ENCODE assay signal across 1 cellular context in the genomic region with DNA sequence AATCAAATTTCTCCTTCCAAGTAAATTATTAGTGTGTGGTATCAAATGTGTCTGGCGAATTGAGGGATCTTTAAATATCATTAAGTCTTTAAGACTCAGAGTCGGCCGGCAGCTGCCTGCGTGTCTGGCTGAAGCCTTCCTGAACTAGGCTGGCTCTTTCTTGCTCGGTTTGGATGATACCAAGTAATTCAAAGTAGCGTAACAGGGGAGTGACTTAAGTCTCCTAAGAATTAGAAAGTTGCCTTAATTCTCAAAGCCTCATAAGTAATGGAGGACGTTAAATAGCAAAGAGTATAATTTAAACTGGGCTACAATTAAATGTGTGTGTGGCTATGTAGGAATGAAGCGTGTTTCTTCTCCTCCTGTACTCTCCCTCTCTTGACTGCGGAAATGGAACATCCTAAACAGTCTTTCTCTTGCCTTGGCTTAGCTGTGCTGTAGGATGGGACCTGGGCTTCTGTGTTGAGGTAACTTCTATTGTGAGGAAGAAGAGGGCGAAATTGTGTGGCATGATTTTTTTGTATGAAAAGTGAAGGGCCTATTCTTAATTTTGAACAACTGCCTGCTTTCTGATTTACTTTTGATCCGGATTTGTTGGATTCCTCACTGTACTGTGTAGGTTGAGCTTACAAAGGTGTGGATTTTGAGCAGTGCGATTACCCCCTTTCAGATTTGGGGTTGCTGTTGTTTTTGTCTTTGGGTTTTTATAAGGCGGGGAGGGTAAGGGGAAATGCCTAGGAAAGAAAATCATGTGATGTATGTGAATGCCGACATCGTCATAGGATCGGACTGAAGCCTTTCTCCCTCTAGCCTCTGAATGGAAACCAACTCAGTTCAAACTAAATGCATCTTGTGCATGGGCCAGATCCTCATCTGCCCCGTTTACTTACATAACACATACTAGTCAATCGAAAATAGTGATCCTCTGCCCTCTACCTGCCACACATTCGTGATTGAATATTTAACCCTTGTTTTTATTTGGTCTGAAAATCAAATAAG.
TF ChIP-seq lines count a peak whose summit lies in the region.

No MANE protein-coding gene starts in this region.

TF ChIP-seq in GM12878, 131 proteins besides CTCF, POLR2A, EP300 and RAD21 (continued from another document):
- TF ChIP-seq, protein P1, sequence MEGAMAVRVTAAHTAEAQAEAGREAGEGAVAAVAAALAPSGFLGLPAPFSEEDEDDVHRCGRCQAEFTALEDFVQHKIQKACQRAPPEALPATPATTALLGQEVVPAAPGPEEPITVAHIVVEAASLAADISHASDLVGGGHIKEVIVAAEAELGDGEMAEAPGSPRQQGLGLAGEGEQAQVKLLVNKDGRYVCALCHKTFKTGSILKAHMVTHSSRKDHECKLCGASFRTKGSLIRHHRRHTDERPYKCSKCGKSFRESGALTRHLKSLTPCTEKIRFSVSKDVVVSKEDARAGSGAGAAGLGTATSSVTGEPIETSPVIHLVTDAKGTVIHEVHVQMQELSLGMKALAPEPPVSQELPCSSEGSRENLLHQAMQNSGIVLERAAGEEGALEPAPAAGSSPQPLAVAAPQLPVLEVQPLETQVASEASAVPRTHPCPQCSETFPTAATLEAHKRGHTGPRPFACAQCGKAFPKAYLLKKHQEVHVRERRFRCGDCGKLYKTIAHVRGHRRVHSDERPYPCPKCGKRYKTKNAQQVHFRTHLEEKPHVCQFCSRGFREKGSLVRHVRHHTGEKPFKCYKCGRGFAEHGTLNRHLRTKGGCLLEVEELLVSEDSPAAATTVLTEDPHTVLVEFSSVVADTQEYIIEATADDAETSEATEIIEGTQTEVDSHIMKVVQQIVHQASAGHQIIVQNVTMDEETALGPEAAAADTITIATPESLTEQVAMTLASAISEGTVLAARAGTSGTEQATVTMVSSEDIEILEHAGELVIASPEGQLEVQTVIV (IDR thresholded peaks at IDR 0.05; ENCODE audit: borderline replicate concordance, partially characterized antibody) = peak; percentile 75
- TF ChIP-seq SMC3 (IDR thresholded peaks at IDR 0.05; ENCODE audit: borderline replicate concordance, low read length) (peak; percentile 17; the same call in 1 of the 2 replicates), SREBF1 (IDR thresholded peaks at IDR 0.05; ENCODE audit: low read length) (peak; percentile 96), RB1 (IDR thresholded peaks at IDR 0.05; ENCODE audit: borderline replicate concordance) (peak; percentile 70; the same call in 1 of the 2 replicates), SMAD5 (IDR thresholded peaks at IDR 0.05; ENCODE audit: low read depth) (peak; percentile 62), CBFB (IDR thresholded peaks at IDR 0.05; ENCODE audit: low read depth) (peak; percentile 60; the same call in 1 of the 2 replicates), RAD51 (IDR thresholded peaks at IDR 0.05) (peak; percentile 55; the same call in 1 of the 2 replicates), RELA (IDR thresholded peaks at IDR 0.05; ENCODE audit: borderline replicate concordance, partially characterized antibody) (peak; percentile 53), MEF2B (IDR thresholded peaks at IDR 0.05; ENCODE audit: partially characterized antibody, poor library complexity, severe bottlenecking) (no peak), POLR2AphosphoS2 (IDR thresholded peaks at IDR 0.05; ENCODE audit: low read depth, low read length) (peak; percentile 71; the same call in 1 of the 2 replicates), MXI1 (IDR thresholded peaks at IDR 0.05; ENCODE audit: low read depth, low read length) (0 out of 2 replicates have a peak, but pooled peaks have one; percentile 20), FOXK2 (IDR thresholded peaks at IDR 0.05) (peak; percentile 99), PML (IDR thresholded peaks at IDR 0.05; ENCODE audit: low read length) (peak; percentile 90; the same call in 1 of the 2 replicates), CBX3 (IDR thresholded peaks at IDR 0.05; ENCODE audit: borderline replicate concordance, low read depth) (no peak), SIN3A (IDR thresholded peaks at IDR 0.05; ENCODE audit: low read depth, low read length) (no peak), CHD2 (IDR thresholded peaks at IDR 0.05; ENCODE audit: borderline replicate concordance, low read depth, low read length) (no peak), NFIC (IDR thresholded peaks at IDR 0.05; ENCODE audit: low read depth, low read length) (peak; percentile 66), ZNF274 (IDR thresholded peaks at IDR 0.05; ENCODE audit: insufficient read depth, insufficient read length) (no peak), TBL1XR1 (IDR thresholded peaks at IDR 0.05; ENCODE audit: low read depth, low read length) (no peak), ZNF24 (IDR thresholded peaks at IDR 0.05) (no peak)
- TF ChIP-seq, protein P2, sequence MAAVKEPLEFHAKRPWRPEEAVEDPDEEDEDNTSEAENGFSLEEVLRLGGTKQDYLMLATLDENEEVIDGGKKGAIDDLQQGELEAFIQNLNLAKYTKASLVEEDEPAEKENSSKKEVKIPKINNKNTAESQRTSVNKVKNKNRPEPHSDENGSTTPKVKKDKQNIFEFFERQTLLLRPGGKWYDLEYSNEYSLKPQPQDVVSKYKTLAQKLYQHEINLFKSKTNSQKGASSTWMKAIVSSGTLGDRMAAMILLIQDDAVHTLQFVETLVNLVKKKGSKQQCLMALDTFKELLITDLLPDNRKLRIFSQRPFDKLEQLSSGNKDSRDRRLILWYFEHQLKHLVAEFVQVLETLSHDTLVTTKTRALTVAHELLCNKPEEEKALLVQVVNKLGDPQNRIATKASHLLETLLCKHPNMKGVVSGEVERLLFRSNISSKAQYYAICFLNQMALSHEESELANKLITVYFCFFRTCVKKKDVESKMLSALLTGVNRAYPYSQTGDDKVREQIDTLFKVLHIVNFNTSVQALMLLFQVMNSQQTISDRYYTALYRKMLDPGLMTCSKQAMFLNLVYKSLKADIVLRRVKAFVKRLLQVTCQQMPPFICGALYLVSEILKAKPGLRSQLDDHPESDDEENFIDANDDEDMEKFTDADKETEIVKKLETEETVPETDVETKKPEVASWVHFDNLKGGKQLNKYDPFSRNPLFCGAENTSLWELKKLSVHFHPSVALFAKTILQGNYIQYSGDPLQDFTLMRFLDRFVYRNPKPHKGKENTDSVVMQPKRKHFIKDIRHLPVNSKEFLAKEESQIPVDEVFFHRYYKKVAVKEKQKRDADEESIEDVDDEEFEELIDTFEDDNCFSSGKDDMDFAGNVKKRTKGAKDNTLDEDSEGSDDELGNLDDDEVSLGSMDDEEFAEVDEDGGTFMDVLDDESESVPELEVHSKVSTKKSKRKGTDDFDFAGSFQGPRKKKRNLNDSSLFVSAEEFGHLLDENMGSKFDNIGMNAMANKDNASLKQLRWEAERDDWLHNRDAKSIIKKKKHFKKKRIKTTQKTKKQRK (IDR thresholded peaks at IDR 0.05; ENCODE audit: low read depth, low read length) = no peak
